9 cellular contexts compared by ENCODE assay signal in genomic region chr1:84582802-84583587, GRCh38. TPM values are rescaled to one million over a fixed set of nuclear protein-coding genes. Genes with fewer than 3 reads are reported as not detected.
DNase-seq lines count a peak whose midpoint lies in the region; FAIRE-seq and TF ChIP-seq lines count a peak whose summit lies in the region.
"Had no signal": no experiment of that assay in that cellular context is flagged by ENCODE, and none has a peak within 500 bp of the region (broad histone marks: within the 10 kb centered on the region; RNA-seq: fewer than 3 reads in every experiment).

No MANE protein-coding gene starts in this region.

- CTCF ChIA-PET in activated CD4-positive, alpha-beta memory T cell treated with anti-CD3 and anti-CD28 coated beads, Interleukin-2, amount 10 ng/mL, durations not matched to agents 7 days and 5 days (lab: Charles Lee), result interaction anchor here (0.9 kb wide), 1 partner anchor 189 kb away, joined by 3 read pairs; no protein-coding TSS in a partner anchor

- peaks cover 18% of the 10 kb centered on the region for H3K4me1 Mint-ChIP-seq in progenitor cell of endocrine pancreas (ENCODE audit: low read depth)
- H3K4me1 Mint-ChIP-seq in activated CD4-positive, alpha-beta memory T cell treated with anti-CD3 and anti-CD28 coated beads, Interleukin-2, amount 10 ng/mL, durations not matched to agents 7 days and 5 days, result peaks cover 3% of the 10 kb centered on the region

- no peak overlapping the region for H3K4me3 Mint-ChIP-seq in progenitor cell of endocrine pancreas (ENCODE audit: low read depth)
- H3K4me3 Mint-ChIP-seq in activated CD4-positive, alpha-beta memory T cell treated with anti-CD3 and anti-CD28 coated beads, Interleukin-2, amount 10 ng/mL, durations not matched to agents 7 days and 5 days, result no peak overlapping the region

- no peaks in the 10 kb centered on the region for H3K27me3 Mint-ChIP-seq in progenitor cell of endocrine pancreas
- H3K27me3 Mint-ChIP-seq in activated CD4-positive, alpha-beta memory T cell treated with anti-CD3 and anti-CD28 coated beads, Interleukin-2, amount 10 ng/mL, durations not matched to agents 7 days and 5 days, result no peaks in the 10 kb centered on the region

- DNase-seq in DMS53 (lab: John Stamatoyannopoulos, UW), result peak; percentile 15
- no peak for DNase-seq in DMS53 treated with DMSO at 0.1 percent for 48 hours (lab: John Stamatoyannopoulos, UW; ENCODE audit: unreplicated experiment)
- DNase-seq in NCI-H146 (lab: John Stamatoyannopoulos, UW), result peak; percentile 59
- DNase-seq in astrocyte of the hippocampus (ENCODE audit: low read depth, low spot score), result peak; percentile 51
- no peak for DNase-seq in progenitor cell of endocrine pancreas (ENCODE audit: low spot score, unreplicated experiment)
- no peak for DNase-seq in GM19239 (ENCODE audit: insufficient read length, low spot score)
- no peak for DNase-seq in C1 segment of cervical spinal cord (lab: John Stamatoyannopoulos, UW)
- no peak for DNase-seq in activated CD4-positive, alpha-beta memory T cell treated with anti-CD3 and anti-CD28 coated beads, Interleukin-2, amount 10 ng/mL, durations not matched to agents 7 days and 5 days
- DNase-seq: NCI-H1694 had no signal

- peaks cover 3% of the 10 kb centered on the region for H3K9me3 Mint-ChIP-seq in progenitor cell of endocrine pancreas (ENCODE audit: low read depth)
- H3K9me3 Mint-ChIP-seq in activated CD4-positive, alpha-beta memory T cell treated with anti-CD3 and anti-CD28 coated beads, Interleukin-2, amount 10 ng/mL, durations not matched to agents 7 days and 5 days, result peaks cover 6% of the 10 kb centered on the region

- no peak for FAIRE-seq in GM19239 (lab: Jason Lieb, UNC)

- TF ChIP-seq CTCF in progenitor cell of endocrine pancreas (IDR thresholded peaks at IDR 0.05; ENCODE audit: unreplicated experiment), result no peak

- peak overlapping the region; percentile 29 for H3K27ac Mint-ChIP-seq in progenitor cell of endocrine pancreas
- H3K27ac Mint-ChIP-seq in activated CD4-positive, alpha-beta memory T cell treated with anti-CD3 and anti-CD28 coated beads, Interleukin-2, amount 10 ng/mL, durations not matched to agents 7 days and 5 days, result no peak overlapping the region

- no peaks in the 10 kb centered on the region for H3K36me3 Mint-ChIP-seq in progenitor cell of endocrine pancreas (ENCODE audit: insufficient read depth)
- peaks cover 2% of the 10 kb centered on the region for H3K36me3 Mint-ChIP-seq in activated CD4-positive, alpha-beta memory T cell treated with anti-CD3 and anti-CD28 coated beads, Interleukin-2, amount 10 ng/mL, durations not matched to agents 7 days and 5 days (ENCODE audit: low read depth)

- POLR2A ChIA-PET in activated CD4-positive, alpha-beta memory T cell treated with anti-CD3 and anti-CD28 coated beads, Interleukin-2, amount 10 ng/mL, durations not matched to agents 7 days and 5 days (lab: Charles Lee), result interaction anchor here (1.4 kb wide), 1 partner anchor 9 kb away, joined by 12 read pairs; the partner anchor contains the start of gene CTBS

RNA-seq across cellular contexts. Expression of gene CTBS, which starts 8.8 kb away (rescaled TPM):
- total RNA-seq in progenitor cell of endocrine pancreas, result 10.1 and 10.8 TPM in 2 replicates
- 10 to 100 TPM; 27.2 to 28.1 TPM for total RNA-seq in activated CD4-positive, alpha-beta memory T cell treated with anti-CD3 and anti-CD28 coated beads, Interleukin-2, amount 10 ng/mL, durations not matched to agents 7 days and 5 days

Comparison
In these comparisons a context has a peak if more than half of its experiments do, and no peak if none do; other contexts are left out.
1. DNase-seq: peak in DMS53 (single experiment), NCI-H146 (single experiment) and astrocyte of the hippocampus (single experiment); none in DMS53 treated with DMSO at 0.1 percent for 48 hours (single experiment), progenitor cell of endocrine pancreas (single experiment), GM19239 (single experiment), C1 segment of cervical spinal cord (0 of 14) and activated CD4-positive, alpha-beta memory T cell treated with anti-CD3 and anti-CD28 coated beads, Interleukin-2, amount 10 ng/mL, durations not matched to agents 7 days and 5 days (single experiment).